ENCODE assay signal across 13 cellular contexts in genomic region chr3:5568451-5568850, GRCh38.
A peak's percentile ranks its signal among the peaks of the same experiment; 100 is the strongest.
DNase-seq lines count a peak whose midpoint lies in the region; ATAC-seq and TF ChIP-seq lines count a peak whose summit lies in the region.
"Had no signal": no experiment of that assay in that cellular context is flagged by ENCODE, and none has a peak within 500 bp of the region (broad histone marks: within the 10 kb centered on the region; RNA-seq: fewer than 3 reads in every experiment).

No MANE protein-coding gene starts in this region.

- no peak overlapping the region for H3K4ac ChIP-seq in mesendoderm (ENCODE audit: low read depth, low read length)

- ATAC-seq in HG02642 (IDR thresholded peaks at IDR 0.05; ENCODE audit: poor library complexity, unreplicated experiment), result no peak
- ATAC-seq: body of pancreas had no signal

- H3K27ac ChIP-seq in HEK293 (ENCODE audit: extremely low read depth, low read depth, low read length), result no peak overlapping the region
- no peak overlapping the region for H3K27ac ChIP-seq in mesendoderm (ENCODE audit: low read depth, low read length)
- no peak overlapping the region for H3K27ac ChIP-seq in adrenal gland
- H3K27ac ChIP-seq: body of pancreas, suprapubic skin had no signal

- H3K9me3 ChIP-seq in HEK293 (ENCODE audit: control insufficient read depth, insufficient read depth, low read depth, low read length) (no peaks in the 10 kb centered on the region), adrenal gland (replicated peaks in 1 of 3) (no peaks in the 10 kb centered on the region)
- H3K9me3 ChIP-seq: body of pancreas, suprapubic skin had no signal

- DNase-seq in DMS 273 (lab: John Stamatoyannopoulos, UW; ENCODE audit: unreplicated experiment), result peak; percentile 0
- no peak for DNase-seq in DMS 273 treated with DMSO at 0.1 percent for 48 hours (lab: John Stamatoyannopoulos, UW)
- peak; percentile 9 for DNase-seq in RPMI8226
- peak; percentile 72 for DNase-seq in mesendoderm
- DNase-seq in adrenal gland, result no peak
- DNase-seq in MV-4-11 (lab: John Stamatoyannopoulos, UW), result no peak
- DNase-seq: 8988T; activated CD4-positive, CD25-positive, alpha-beta regulatory T cell; body of pancreas; NCI-H1694 treated with DMSO at 0.1 percent for 48 hours had no signal

- WGBS in mesendoderm (ENCODE audit: extremely low coverage, insufficient coverage, low lambda C conversion rate), result no CpG with 5 or more reads among the region's 5 CpGs
- 26 to 35% (median 31%) methylated on average over 5 of the region's 5 CpGs for whole genome bisulfite sequencing in adrenal gland, 4 donors

- POLR2A ChIA-PET in HEK293 (lab: Yijun Ruan, JAX), result no interaction called here

- H2BK5ac ChIP-seq in mesendoderm (ENCODE audit: low read length), result no peak overlapping the region

- no peak for TF ChIP-seq CTCF in HEK293 (tag by site-specific recombination; IDR thresholded peaks at IDR 0.05)
- TF ChIP-seq CTCF in adrenal gland (IDR thresholded peaks at IDR 0.05), result no peak

- H3K18ac ChIP-seq in mesendoderm (ENCODE audit: low read length), result no peak overlapping the region

- H3K36me3 ChIP-seq in HEK293 (ENCODE audit: control insufficient read depth in 2 of 2, insufficient read depth in 1 of 2, low read length in 2 of 2) (no peaks in the 10 kb centered on the region), mesendoderm (ENCODE audit: control insufficient read depth, insufficient read depth, low read length) (no peaks in the 10 kb centered on the region), adrenal gland (replicated peaks in 1 of 2) (no peaks in the 10 kb centered on the region)
- H3K36me3 ChIP-seq: suprapubic skin had no signal

- H3K56ac ChIP-seq in mesendoderm (ENCODE audit: low read length), result no peak overlapping the region

- H2BK15ac ChIP-seq in mesendoderm (replicated peaks; ENCODE audit: low read depth), result no peak overlapping the region

- no peak overlapping the region for H4K5ac ChIP-seq in mesendoderm (ENCODE audit: low read length)

- CTCF ChIA-PET in HEK293 (lab: Yijun Ruan, JAX), result interaction anchor here (0.7 to 1.0 kb wide), 2 partner anchors 191 to 341 kb away, joined by 3 read pairs; no protein-coding TSS in a partner anchor

- intact Hi-C loops in adrenal gland (cut with DNase I), result no loop called here

- H4K8ac ChIP-seq in mesendoderm (ENCODE audit: low read depth, low read length), result no peak overlapping the region

- H3K4me2 ChIP-seq in mesendoderm (ENCODE audit: low read length), result no peak overlapping the region

- no peak overlapping the region for H2BK120ac ChIP-seq in mesendoderm (ENCODE audit: low read depth, low read length)

- no peak overlapping the region for H3K4me3 ChIP-seq in HEK293 (ENCODE audit: low read depth, low read length)
- no peak overlapping the region for H3K4me3 ChIP-seq in mesendoderm (ENCODE audit: low read length)
- H3K4me3 ChIP-seq in adrenal gland, result no peak overlapping the region
- H3K4me3 ChIP-seq: body of pancreas, suprapubic skin had no signal

- no peak overlapping the region for H2AK5ac ChIP-seq in mesendoderm (ENCODE audit: low read length)

- no peaks in the 10 kb centered on the region for H3K79me1 ChIP-seq in mesendoderm (ENCODE audit: low read length)

- no peak for TF ChIP-seq POLR2A in adrenal gland (IDR thresholded peaks at IDR 0.05)

- no peaks in the 10 kb centered on the region for H3K4me1 ChIP-seq in HEK293 (ENCODE audit: control insufficient read depth, insufficient read depth, low read length)
- no peaks in the 10 kb centered on the region for H3K4me1 ChIP-seq in mesendoderm (ENCODE audit: control insufficient read depth, low read depth, low read length)
- no peaks in the 10 kb centered on the region for H3K4me1 ChIP-seq in adrenal gland (replicated peaks in 1 of 2)
- H3K4me1 ChIP-seq: body of pancreas, suprapubic skin had no signal

- no peaks in the 10 kb centered on the region for H3K79me2 ChIP-seq in mesendoderm (ENCODE audit: control insufficient read depth, insufficient read depth, low read length)

- H3K9ac ChIP-seq in mesendoderm (ENCODE audit: low read length), result no peak overlapping the region

- H3K27me3 ChIP-seq in mesendoderm (ENCODE audit: insufficient read depth, low read length, poor library complexity), result no peaks in the 10 kb centered on the region
- no peaks in the 10 kb centered on the region for H3K27me3 ChIP-seq in adrenal gland
- H3K27me3 ChIP-seq: body of pancreas, suprapubic skin had no signal

- H3K23ac ChIP-seq in mesendoderm (ENCODE audit: low read length), result no peak overlapping the region

TF ChIP-seq in HEK293, 187 proteins besides CTCF, POLR2A, EP300 and RAD21:
- 0 out of 2 replicates have a peak, but pooled peaks have one; percentile 5 for TF ChIP-seq ZNF654 (tag by site-specific recombination; IDR thresholded peaks at IDR 0.05; ENCODE audit: low read depth)
- TF ChIP-seq ZNF335 (tag by site-specific recombination; conservative IDR thresholded peaks at IDR 0.05), result no peak
- TF ChIP-seq ZNF155 (tag by site-specific recombination; IDR thresholded peaks at IDR 0.05), result no peak

Comparison
In these comparisons a context has a peak if more than half of its experiments do, and no peak if none do; other contexts are left out.
1. DNase-seq: peak in DMS 273 (single experiment), RPMI8226 (single experiment) and mesendoderm (single experiment); none in DMS 273 treated with DMSO at 0.1 percent for 48 hours (single experiment), adrenal gland (0 of 7) and MV-4-11 (single experiment).